19 cellular contexts compared by ENCODE assay signal in the genomic region with DNA sequence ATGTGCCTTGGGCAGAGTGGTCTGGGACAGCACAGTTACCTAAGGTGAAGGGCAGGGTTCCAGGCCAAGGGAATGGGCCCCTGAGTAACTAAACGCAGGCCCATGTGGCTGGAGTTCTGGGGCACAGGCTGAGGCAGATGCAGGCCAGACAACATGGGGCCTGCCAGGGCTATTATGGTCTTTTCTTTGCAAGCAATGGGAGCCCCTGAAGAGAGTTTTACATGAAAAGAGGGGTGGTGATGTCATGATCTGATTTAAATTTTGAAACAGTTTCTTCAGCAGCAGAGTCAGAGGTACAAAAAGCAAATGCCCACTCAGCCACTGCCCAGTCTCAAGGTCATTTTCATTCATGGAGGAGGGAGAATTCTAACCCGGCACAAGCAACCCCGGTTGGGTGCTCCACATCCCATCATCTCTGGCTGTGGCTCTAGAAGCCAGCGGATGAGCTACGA. TPM values are rescaled to one million over a fixed set of nuclear protein-coding genes. Genes with fewer than 3 reads are reported as not detected.
DNase-seq lines count a peak whose midpoint lies in the region; ATAC-seq and TF ChIP-seq lines count a peak whose summit lies in the region.
"Had no signal": no experiment of that assay in that cellular context is flagged by ENCODE, and none has a peak within 500 bp of the region (broad histone marks: within the 10 kb centered on the region; RNA-seq: fewer than 3 reads in every experiment).

No MANE protein-coding gene starts in this region.

- TF ChIP-seq CTCF in dorsolateral prefrontal cortex (IDR thresholded peaks at IDR 0.05 in 54 of 56, conservative IDR thresholded peaks at IDR 0.05 in 2 of 56; ENCODE audit: low read depth in 1 of 56, partially characterized antibody in 56 of 56) = no peak
- TF ChIP-seq CTCF in Caco-2 (IDR thresholded peaks at IDR 0.05; ENCODE audit: insufficient read depth in 1 of 2, low read depth in 1 of 2, low read length in 1 of 2, severe bottlenecking in 1 of 2, unreplicated experiment in 1 of 2) = no peak

- H3K9ac ChIP-seq in HUES64 (ENCODE audit: low read depth, low read length) = peak overlapping the region; percentile 54

- H3K27ac Mint-ChIP-seq in Caco-2 (ENCODE audit: unreplicated experiment) = no peak overlapping the region
- H3K27ac Mint-ChIP-seq: CD4-positive, alpha-beta T cell had no signal

- peaks cover 9% of the 10 kb centered on the region for H3K27me3 Mint-ChIP-seq in Caco-2 (ENCODE audit: insufficient read depth, unreplicated experiment)
- H3K27me3 Mint-ChIP-seq: CD4-positive, alpha-beta T cell had no signal

- ATAC-seq in GM19035 (IDR thresholded peaks at IDR 0.05; ENCODE audit: unreplicated experiment) = no peak
- ATAC-seq in HG03175 (IDR thresholded peaks at IDR 0.05; ENCODE audit: unreplicated experiment) = no peak
- ATAC-seq: HCT116, SK-N-SH treated with all-trans-retinoic acid at 6 μM for 48 hours had no signal

- H3K27me3 ChIP-seq in HUES64 (ENCODE audit: insufficient read depth, low read length) = no peaks in the 10 kb centered on the region
- no peaks in the 10 kb centered on the region for H3K27me3 ChIP-seq in dorsolateral prefrontal cortex
- peaks cover 1% of the 10 kb centered on the region; the same call in 1 of the 2 replicates for H3K27me3 ChIP-seq in Caco-2 (replicated peaks; ENCODE audit: control insufficient read depth, insufficient read depth, low read length)
- H3K27me3 ChIP-seq: MG63 had no signal

- H3K4me1 Mint-ChIP-seq in Caco-2 (ENCODE audit: low read depth, unreplicated experiment) = no peaks in the 10 kb centered on the region

- H3K36me3 Mint-ChIP-seq in Caco-2 (ENCODE audit: insufficient read depth, unreplicated experiment) = no peaks in the 10 kb centered on the region

- H3K4me3 ChIP-seq in HUES64 (ENCODE audit: low read length) = no peak overlapping the region
- no peak overlapping the region for H3K4me3 ChIP-seq in dorsolateral prefrontal cortex
- no peak overlapping the region for H3K4me3 ChIP-seq in Caco-2 (ENCODE audit: low read depth, low read length)
- H3K4me3 ChIP-seq: MG63 had no signal

- WGBS in HUES64 = 69% methylated on average over 5 of the region's 5 CpGs

- POLR2A ChIA-PET in Caco-2 (lab: Charles Lee) = no interaction called here

- H3K9me3 ChIP-seq in HUES64 (ENCODE audit: insufficient read depth, low read depth, low read length) = no peaks in the 10 kb centered on the region
- no peaks in the 10 kb centered on the region for H3K9me3 ChIP-seq in Caco-2
- H3K9me3 ChIP-seq: MG63 had no signal

- intact Hi-C loops in dorsolateral prefrontal cortex (cut with DNase I) (no loop called here), Caco-2 (cut with micrococcal nuclease; ENCODE audit: unreplicated experiment) (no loop called here)

- BruUV-seq in Caco-2 (replicated peaks; lab: Mats Ljungman, UMichigan) = no TSS peak

- peak overlapping the region; percentile 94 for H3K27ac ChIP-seq in HUES64 (ENCODE audit: low read depth, low read length)
- H3K27ac ChIP-seq in dorsolateral prefrontal cortex = peak overlapping the region in 35 of 59 donors; percentile 7 to 90 (median 64)

- no peak overlapping the region for H3K4me3 Mint-ChIP-seq in Caco-2 (ENCODE audit: unreplicated experiment)
- H3K4me3 Mint-ChIP-seq: CD4-positive, alpha-beta T cell had no signal

- H3K4me1 ChIP-seq in HUES64 (ENCODE audit: insufficient read depth, low read length) (peaks cover 78% of the 10 kb centered on the region), Caco-2 (no peaks in the 10 kb centered on the region)

- DNase-seq in dorsolateral prefrontal cortex (no peak), iPS-NIHi11 (ENCODE audit: low spot score) (peak; percentile 45), Caco-2 (no peak), NCI-H1092 (lab: John Stamatoyannopoulos, UW) (no peak)
- DNase-seq: Calu3; CD4-positive, alpha-beta T cell; DMS53; MG63; NCI-H1092 treated with DMSO at 0.1 percent for 48 hours; NCI-H1694 treated with DMSO at 0.1 percent for 48 hours; NCI-H345; NCI-H69; SHP77 had no signal

- H3K9me3 Mint-ChIP-seq in Caco-2 (ENCODE audit: unreplicated experiment) = no peaks in the 10 kb centered on the region
- H3K9me3 Mint-ChIP-seq: CD4-positive, alpha-beta T cell had no signal

- peaks cover 16% of the 10 kb centered on the region for H3K36me3 ChIP-seq in HUES64 (ENCODE audit: insufficient read depth, low read length)
- no peaks in the 10 kb centered on the region for H3K36me3 ChIP-seq in Caco-2 (ENCODE audit: control insufficient read depth, insufficient read depth, low read length)

- CTCF ChIA-PET in Caco-2 (lab: Charles Lee) = no interaction called here

RNA-seq across cellular contexts. Expression of gene CHST10, which starts 5.6 kb away (rescaled TPM):
- 26.4 TPM for polyA plus RNA-seq in HUES64 (2013, experiment 1 of 2)
- polyA plus RNA-seq in HUES64 (2013, experiment 2 of 2) = 21.0 TPM
- total RNA-seq in dorsolateral prefrontal cortex (10 to 100 TPM; 21.5 to 67.4 (median 43.3) TPM), Caco-2 (2022) (not detected in 2 replicates)

RNA-seq across cellular contexts. Expression of gene NMS, which starts 58.4 kb away (rescaled TPM):
- polyA plus RNA-seq in HUES64 (2013, experiment 1 of 2) = not detected
- polyA plus RNA-seq in HUES64 (2013, experiment 2 of 2) = not detected
- total RNA-seq in dorsolateral prefrontal cortex (1 to 10 TPM in 1 of 120 experiments, not detected in 119; 1.4 TPM), Caco-2 (2022) (not detected in 2 replicates)
- total RNA-seq: Calu3; CD4-positive, alpha-beta T cell; OCI-LY7 had no signal

Comparison
In these comparisons a context has a peak if more than half of its experiments do, and no peak if none do; other contexts are left out.
1. RNA of gene CHST10, which starts 5.6 kb away (total RNA-seq): 21.5 to 67.4 TPM in dorsolateral prefrontal cortex; not detected in Caco-2; every median in the first group is over 10 times any median in the second.